In genomic region chr1:217891966-217892365, GRCh38 we compare ENCODE assay signal across 26 cellular contexts.
"Had no signal": no experiment of that assay in that cellular context is flagged by ENCODE, and none has a peak within 500 bp of the region (broad histone marks: within the 10 kb centered on the region; RNA-seq: fewer than 3 reads in every experiment).

No MANE protein-coding gene starts in this region.

- ATAC-seq: esophagus mucosa; gastrocnemius medialis; heart left ventricle; left lobe of liver; mucosa of descending colon; natural killer cell treated with Interleukin-12 subunit alpha and Interleukin-12 subunit beta and Interleukin-15 and Interleukin-18, amount 100 ng/mL, for 72 hours; pancreas; right lobe of liver; stimulated activated naive B cell treated with anti-CD40 and anti-IgM and Interleukin-4, amounts not matched to agents 10 μg/mL and 1 μg/mL and 100 μg/mL, for 72 hours had no signal

- DNase-seq: effector CD8-positive, alpha-beta T cell; endodermal cell; foreskin fibroblast; gastrocnemius medialis; heart left ventricle; kidney; mesenchymal stem cell; mucosa of descending colon; naive B cell; pancreas; right lobe of liver; small intestine; stimulated activated CD4-positive, alpha-beta T cell treated with anti-CD3 and anti-CD28 coated beads, Interleukin-15, amount 100 ng/mL, for 24 hours; stimulated activated CD4-positive, alpha-beta T cell treated with anti-CD3 and anti-CD28 coated beads, Interleukin-2, amount 100 ng/mL, for 48 hours; stimulated activated naive B cell treated with anti-CD40 and anti-IgM and Interleukin-4, amounts not matched to agents 10 μg/mL and 1 μg/mL and 100 μg/mL, for 72 hours; upper lobe of left lung; uterus had no signal

- H3K4me1 ChIP-seq: gastrocnemius medialis, pancreas, right lobe of liver, upper lobe of left lung, uterus had no signal

- H3K27me3 ChIP-seq: gastrocnemius medialis, heart left ventricle, neutrophil, pancreas, right lobe of liver, tibial nerve, upper lobe of left lung, uterus had no signal

- H3K27ac ChIP-seq: epithelial cell of prostate, gastrocnemius medialis, heart left ventricle, hepatocyte, neutrophil, pancreas, right lobe of liver, thoracic aorta, tibial nerve, upper lobe of left lung, uterus had no signal

- H3K4me3 ChIP-seq: gastrocnemius medialis, heart left ventricle, hepatocyte, lung, mucosa of descending colon, pancreas, right lobe of liver, thoracic aorta, tibial nerve, upper lobe of left lung, uterus had no signal

- H3K9me3 ChIP-seq: gastrocnemius medialis, heart left ventricle, mucosa of descending colon, neutrophil, pancreas, right lobe of liver, thoracic aorta, tibial nerve, upper lobe of left lung, uterus had no signal

- H3K36me3 ChIP-seq: gastrocnemius medialis, heart left ventricle, neutrophil, pancreas, right lobe of liver, thoracic aorta, tibial nerve, upper lobe of left lung, uterus had no signal
